Comparison of ENCODE assay signal across 1 cellular context in the genomic region with DNA sequence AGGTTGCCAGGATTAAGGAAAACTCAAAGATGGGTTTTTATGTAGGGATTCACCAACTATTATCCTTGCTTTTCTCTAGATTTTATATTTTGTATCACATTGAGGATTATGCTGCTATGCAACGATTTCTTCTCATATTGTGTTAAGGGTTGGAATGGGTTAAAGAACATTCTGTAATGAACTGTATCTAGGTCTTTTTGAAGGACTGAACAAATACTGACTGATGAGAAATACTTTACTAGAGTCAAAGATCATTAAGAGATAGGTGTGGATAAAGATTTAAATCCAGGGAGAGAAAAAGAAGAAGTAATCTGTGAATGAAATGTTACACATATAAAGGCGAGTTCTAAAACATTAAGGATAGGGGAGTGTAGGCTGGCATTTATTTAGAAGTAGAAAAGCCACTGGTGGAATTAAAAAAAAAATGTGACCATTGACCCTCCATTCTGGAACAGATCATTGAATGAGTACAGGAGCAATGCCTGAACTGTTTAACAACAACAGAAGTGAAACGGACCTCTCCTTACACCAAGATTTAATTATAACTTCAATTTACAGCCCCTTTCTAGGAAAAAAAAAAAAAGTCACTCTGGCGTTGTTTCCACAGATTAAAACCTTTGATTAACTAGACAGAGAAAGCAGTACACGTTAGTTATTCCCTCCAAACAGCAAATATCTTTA.
TF ChIP-seq lines count a peak whose summit lies in the region.

No MANE protein-coding gene starts in this region.

TF ChIP-seq in K562, 482 proteins besides CTCF, POLR2A, EP300 and RAD21 (continued from another document):
- TF ChIP-seq, protein P1, sequence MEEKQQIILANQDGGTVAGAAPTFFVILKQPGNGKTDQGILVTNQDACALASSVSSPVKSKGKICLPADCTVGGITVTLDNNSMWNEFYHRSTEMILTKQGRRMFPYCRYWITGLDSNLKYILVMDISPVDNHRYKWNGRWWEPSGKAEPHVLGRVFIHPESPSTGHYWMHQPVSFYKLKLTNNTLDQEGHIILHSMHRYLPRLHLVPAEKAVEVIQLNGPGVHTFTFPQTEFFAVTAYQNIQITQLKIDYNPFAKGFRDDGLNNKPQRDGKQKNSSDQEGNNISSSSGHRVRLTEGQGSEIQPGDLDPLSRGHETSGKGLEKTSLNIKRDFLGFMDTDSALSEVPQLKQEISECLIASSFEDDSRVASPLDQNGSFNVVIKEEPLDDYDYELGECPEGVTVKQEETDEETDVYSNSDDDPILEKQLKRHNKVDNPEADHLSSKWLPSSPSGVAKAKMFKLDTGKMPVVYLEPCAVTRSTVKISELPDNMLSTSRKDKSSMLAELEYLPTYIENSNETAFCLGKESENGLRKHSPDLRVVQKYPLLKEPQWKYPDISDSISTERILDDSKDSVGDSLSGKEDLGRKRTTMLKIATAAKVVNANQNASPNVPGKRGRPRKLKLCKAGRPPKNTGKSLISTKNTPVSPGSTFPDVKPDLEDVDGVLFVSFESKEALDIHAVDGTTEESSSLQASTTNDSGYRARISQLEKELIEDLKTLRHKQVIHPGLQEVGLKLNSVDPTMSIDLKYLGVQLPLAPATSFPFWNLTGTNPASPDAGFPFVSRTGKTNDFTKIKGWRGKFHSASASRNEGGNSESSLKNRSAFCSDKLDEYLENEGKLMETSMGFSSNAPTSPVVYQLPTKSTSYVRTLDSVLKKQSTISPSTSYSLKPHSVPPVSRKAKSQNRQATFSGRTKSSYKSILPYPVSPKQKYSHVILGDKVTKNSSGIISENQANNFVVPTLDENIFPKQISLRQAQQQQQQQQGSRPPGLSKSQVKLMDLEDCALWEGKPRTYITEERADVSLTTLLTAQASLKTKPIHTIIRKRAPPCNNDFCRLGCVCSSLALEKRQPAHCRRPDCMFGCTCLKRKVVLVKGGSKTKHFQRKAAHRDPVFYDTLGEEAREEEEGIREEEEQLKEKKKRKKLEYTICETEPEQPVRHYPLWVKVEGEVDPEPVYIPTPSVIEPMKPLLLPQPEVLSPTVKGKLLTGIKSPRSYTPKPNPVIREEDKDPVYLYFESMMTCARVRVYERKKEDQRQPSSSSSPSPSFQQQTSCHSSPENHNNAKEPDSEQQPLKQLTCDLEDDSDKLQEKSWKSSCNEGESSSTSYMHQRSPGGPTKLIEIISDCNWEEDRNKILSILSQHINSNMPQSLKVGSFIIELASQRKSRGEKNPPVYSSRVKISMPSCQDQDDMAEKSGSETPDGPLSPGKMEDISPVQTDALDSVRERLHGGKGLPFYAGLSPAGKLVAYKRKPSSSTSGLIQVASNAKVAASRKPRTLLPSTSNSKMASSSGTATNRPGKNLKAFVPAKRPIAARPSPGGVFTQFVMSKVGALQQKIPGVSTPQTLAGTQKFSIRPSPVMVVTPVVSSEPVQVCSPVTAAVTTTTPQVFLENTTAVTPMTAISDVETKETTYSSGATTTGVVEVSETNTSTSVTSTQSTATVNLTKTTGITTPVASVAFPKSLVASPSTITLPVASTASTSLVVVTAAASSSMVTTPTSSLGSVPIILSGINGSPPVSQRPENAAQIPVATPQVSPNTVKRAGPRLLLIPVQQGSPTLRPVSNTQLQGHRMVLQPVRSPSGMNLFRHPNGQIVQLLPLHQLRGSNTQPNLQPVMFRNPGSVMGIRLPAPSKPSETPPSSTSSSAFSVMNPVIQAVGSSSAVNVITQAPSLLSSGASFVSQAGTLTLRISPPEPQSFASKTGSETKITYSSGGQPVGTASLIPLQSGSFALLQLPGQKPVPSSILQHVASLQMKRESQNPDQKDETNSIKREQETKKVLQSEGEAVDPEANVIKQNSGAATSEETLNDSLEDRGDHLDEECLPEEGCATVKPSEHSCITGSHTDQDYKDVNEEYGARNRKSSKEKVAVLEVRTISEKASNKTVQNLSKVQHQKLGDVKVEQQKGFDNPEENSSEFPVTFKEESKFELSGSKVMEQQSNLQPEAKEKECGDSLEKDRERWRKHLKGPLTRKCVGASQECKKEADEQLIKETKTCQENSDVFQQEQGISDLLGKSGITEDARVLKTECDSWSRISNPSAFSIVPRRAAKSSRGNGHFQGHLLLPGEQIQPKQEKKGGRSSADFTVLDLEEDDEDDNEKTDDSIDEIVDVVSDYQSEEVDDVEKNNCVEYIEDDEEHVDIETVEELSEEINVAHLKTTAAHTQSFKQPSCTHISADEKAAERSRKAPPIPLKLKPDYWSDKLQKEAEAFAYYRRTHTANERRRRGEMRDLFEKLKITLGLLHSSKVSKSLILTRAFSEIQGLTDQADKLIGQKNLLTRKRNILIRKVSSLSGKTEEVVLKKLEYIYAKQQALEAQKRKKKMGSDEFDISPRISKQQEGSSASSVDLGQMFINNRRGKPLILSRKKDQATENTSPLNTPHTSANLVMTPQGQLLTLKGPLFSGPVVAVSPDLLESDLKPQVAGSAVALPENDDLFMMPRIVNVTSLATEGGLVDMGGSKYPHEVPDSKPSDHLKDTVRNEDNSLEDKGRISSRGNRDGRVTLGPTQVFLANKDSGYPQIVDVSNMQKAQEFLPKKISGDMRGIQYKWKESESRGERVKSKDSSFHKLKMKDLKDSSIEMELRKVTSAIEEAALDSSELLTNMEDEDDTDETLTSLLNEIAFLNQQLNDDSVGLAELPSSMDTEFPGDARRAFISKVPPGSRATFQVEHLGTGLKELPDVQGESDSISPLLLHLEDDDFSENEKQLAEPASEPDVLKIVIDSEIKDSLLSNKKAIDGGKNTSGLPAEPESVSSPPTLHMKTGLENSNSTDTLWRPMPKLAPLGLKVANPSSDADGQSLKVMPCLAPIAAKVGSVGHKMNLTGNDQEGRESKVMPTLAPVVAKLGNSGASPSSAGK (IDR thresholded peaks at IDR 0.05), result no peak
- TF ChIP-seq XRCC5 (IDR thresholded peaks at IDR 0.05; ENCODE audit: low read depth, low read length) (no peak), ZNF76 (CRISPR knock-in tag; IDR thresholded peaks at IDR 0.05; ENCODE audit: borderline replicate concordance) (no peak)
- TF ChIP-seq, protein P2, sequence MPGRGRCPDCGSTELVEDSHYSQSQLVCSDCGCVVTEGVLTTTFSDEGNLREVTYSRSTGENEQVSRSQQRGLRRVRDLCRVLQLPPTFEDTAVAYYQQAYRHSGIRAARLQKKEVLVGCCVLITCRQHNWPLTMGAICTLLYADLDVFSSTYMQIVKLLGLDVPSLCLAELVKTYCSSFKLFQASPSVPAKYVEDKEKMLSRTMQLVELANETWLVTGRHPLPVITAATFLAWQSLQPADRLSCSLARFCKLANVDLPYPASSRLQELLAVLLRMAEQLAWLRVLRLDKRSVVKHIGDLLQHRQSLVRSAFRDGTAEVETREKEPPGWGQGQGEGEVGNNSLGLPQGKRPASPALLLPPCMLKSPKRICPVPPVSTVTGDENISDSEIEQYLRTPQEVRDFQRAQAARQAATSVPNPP (IDR thresholded peaks at IDR 0.05; ENCODE audit: borderline replicate concordance, insufficient read depth, insufficient read length), result no peak
TF ChIP-seq in K562: peak in this region for 0.
